ENCODE assay signal across 1 cellular context in genomic region chr3:49721861-49722781, GRCh38.
TF ChIP-seq lines count a peak whose summit lies in the region.

No MANE protein-coding gene starts in this region.

TF ChIP-seq in IMR-90, 13 proteins besides CTCF, POLR2A, EP300 and RAD21:
- no peak for TF ChIP-seq MAZ (IDR thresholded peaks at IDR 0.05; ENCODE audit: borderline replicate concordance, low read depth, low read length)
- no peak for TF ChIP-seq MAFK (IDR thresholded peaks at IDR 0.05; ENCODE audit: low read depth, low read length)
- no peak for TF ChIP-seq FOS (IDR thresholded peaks at IDR 0.05; ENCODE audit: low read depth, low read length)
- TF ChIP-seq RCOR1 (IDR thresholded peaks at IDR 0.05; ENCODE audit: insufficient replicate concordance, low read length): no peak
- TF ChIP-seq ELK1 (IDR thresholded peaks at IDR 0.05; ENCODE audit: borderline replicate concordance, low read depth, low read length): no peak
- TF ChIP-seq NFE2L2 (IDR thresholded peaks at IDR 0.05; ENCODE audit: low read depth, low read length): no peak
- no peak for TF ChIP-seq USF2 (IDR thresholded peaks at IDR 0.05; ENCODE audit: low read depth, low read length)
- TF ChIP-seq CEBPB (IDR thresholded peaks at IDR 0.05; ENCODE audit: low read depth, low read length): no peak
- TF ChIP-seq RFX5 (IDR thresholded peaks at IDR 0.05; ENCODE audit: low read depth, low read length): no peak
- TF ChIP-seq MXI1 (IDR thresholded peaks at IDR 0.05; ENCODE audit: borderline replicate concordance, low read depth, low read length): no peak
- no peak for TF ChIP-seq BHLHE40 (IDR thresholded peaks at IDR 0.05; ENCODE audit: low read depth, low read length)
TF ChIP-seq in IMR-90: peak in this region for 0.
